Comparison of ENCODE assay signal across 8 cellular contexts in genomic region chr17:81401727-81402529, GRCh38. TPM values are rescaled to one million over a fixed set of nuclear protein-coding genes. Genes with fewer than 3 reads are reported as not detected.
DNase-seq lines count a peak whose midpoint lies in the region; ATAC-seq and TF ChIP-seq lines count a peak whose summit lies in the region.

No MANE protein-coding gene starts in this region.

- no peak overlapping the region for H3K27ac Mint-ChIP-seq in CD8-positive, alpha-beta T cell
- peak overlapping the region in 2 of 3 donors; percentile 1 to 92 for H3K27ac Mint-ChIP-seq in IgD-negative memory B cell

- peak overlapping the region; percentile 94 for H3K9ac ChIP-seq in mesenchymal stem cell (ENCODE audit: low read length)

- intact Hi-C loops in CD8-positive, alpha-beta T cell (cut with DNase I, micrococcal nuclease), result no loop called here

- peak overlapping the region; percentile 95 for H2BK120ac ChIP-seq in mesenchymal stem cell (ENCODE audit: low read depth, low read length)

- peak overlapping the region; percentile 78 for H2BK15ac ChIP-seq in mesenchymal stem cell (ENCODE audit: low read depth, poor library complexity, severe bottlenecking)

- H3K9me3 Mint-ChIP-seq in CD8-positive, alpha-beta T cell, result no peaks in the 10 kb centered on the region
- H3K9me3 Mint-ChIP-seq in IgD-negative memory B cell, result peaks cover 0 to 5% (median 0%) of the 10 kb centered on the region in 3 donors

- H3K4me3 Mint-ChIP-seq in CD8-positive, alpha-beta T cell, result peak overlapping the region; percentile 15
- peak overlapping the region; percentile 1 to 59 (median 47) for H3K4me3 Mint-ChIP-seq in IgD-negative memory B cell

- H4K8ac ChIP-seq in mesenchymal stem cell (ENCODE audit: low read length), result peak overlapping the region; percentile 94

- H3K14ac ChIP-seq in mesenchymal stem cell (ENCODE audit: low read length in 2 of 2), result peak overlapping the region in 1 of 2 experiments; percentile 92

- H3K4me2 ChIP-seq in mesenchymal stem cell (ENCODE audit: low read length, poor library complexity, severe bottlenecking), result peak overlapping the region; percentile 44

- H3K4me1 ChIP-seq in CD8-positive, alpha-beta T cell (ENCODE audit: insufficient read depth, low read length), result peaks cover 27% of the 10 kb centered on the region
- H3K4me1 ChIP-seq in mesenchymal stem cell (ENCODE audit: control insufficient read depth, insufficient read depth, low read depth, low read length), result peaks cover 50% of the 10 kb centered on the region

- H3K4me3 ChIP-seq in CD8-positive, alpha-beta T cell (ENCODE audit: low read depth, low read length), result no peak overlapping the region
- H3K4me3 ChIP-seq in mesenchymal stem cell (ENCODE audit: insufficient read depth in 1 of 2, low read depth in 1 of 2, low read length in 2 of 2), result peak overlapping the region in 1 of 2 experiments; percentile 83

- peak overlapping the region; percentile 88 for H2AK5ac ChIP-seq in mesenchymal stem cell (ENCODE audit: low read length, severe bottlenecking)

- peak overlapping the region; percentile 99 for H2BK12ac ChIP-seq in mesenchymal stem cell (ENCODE audit: low read length in 2 of 2)

- no peak overlapping the region for H3K27ac ChIP-seq in CD8-positive, alpha-beta T cell (ENCODE audit: low read depth, low read length)
- peak overlapping the region; percentile 17 for H3K27ac ChIP-seq in mesenchymal stem cell (ENCODE audit: low read length, poor library complexity, severe bottlenecking)

- DNase-seq in CD8-positive, alpha-beta T cell, result no peak
- DNase-seq in cerebellum (ENCODE audit: low spot score), result peak; percentile 48
- DNase-seq in mesenchymal stem cell, result peak; percentile 81
- no peak for DNase-seq in putamen (ENCODE audit: low spot score)
- DNase-seq in stimulated activated CD4-positive, alpha-beta T cell treated with anti-CD3 and anti-CD28 coated beads, Interleukin-2, amount 100 ng/mL, for 48 hours, result no peak
- no peak for DNase-seq in NCI-H1092 treated with DMSO at 0.1 percent for 48 hours (lab: John Stamatoyannopoulos, UW)

- no peaks in the 10 kb centered on the region for H3K36me3 ChIP-seq in CD8-positive, alpha-beta T cell (ENCODE audit: insufficient read depth, low read length)
- peaks cover 0 to 4% of the 10 kb centered on the region in 2 experiments for H3K36me3 ChIP-seq in mesenchymal stem cell (ENCODE audit: control insufficient read depth in 1 of 2, insufficient read depth in 2 of 2, low read depth in 1 of 2, low read length in 2 of 2)

- H3K4me1 Mint-ChIP-seq in CD8-positive, alpha-beta T cell (ENCODE audit: low read depth), result peaks cover 13% of the 10 kb centered on the region
- H3K4me1 Mint-ChIP-seq in IgD-negative memory B cell, result peaks cover 6 to 9% (median 7%) of the 10 kb centered on the region in 3 donors

- H2BK5ac ChIP-seq in mesenchymal stem cell (ENCODE audit: low read depth, low read length, poor library complexity, severe bottlenecking), result peak overlapping the region; percentile 33

- peak overlapping the region; percentile 51 to 75 for H3K23ac ChIP-seq in mesenchymal stem cell (ENCODE audit: low read length in 2 of 2)

- POLR2A ChIA-PET in CD8-positive, alpha-beta T cell (lab: Charles Lee), result interaction anchor here (2.0 kb wide), 1 partner anchor 10 kb away, joined by 9 read pairs; no protein-coding TSS in a partner anchor

- peak overlapping the region; percentile 97 for H4K91ac ChIP-seq in mesenchymal stem cell (ENCODE audit: low read length)

- H2AFZ ChIP-seq in mesenchymal stem cell (ENCODE audit: low read depth, low read length), result no peak overlapping the region

- peak overlapping the region; percentile 93 to 98 for H3K18ac ChIP-seq in mesenchymal stem cell (ENCODE audit: low read depth in 1 of 2, low read length in 2 of 2)

- H3K36me3 Mint-ChIP-seq in CD8-positive, alpha-beta T cell, result peaks cover 2% of the 10 kb centered on the region
- H3K36me3 Mint-ChIP-seq in IgD-negative memory B cell, result peaks cover 2% of the 10 kb centered on the region

- H3K4ac ChIP-seq in mesenchymal stem cell (ENCODE audit: low read depth in 1 of 2, low read length in 2 of 2), result peak overlapping the region; percentile 98 to 99

- CTCF ChIA-PET in CD8-positive, alpha-beta T cell (lab: Charles Lee), result interaction anchor here (0.8 to 1.4 kb wide), 2 partner anchors 10 to 133 kb away, joined by 3 read pairs; no protein-coding TSS in a partner anchor

- H3K27me3 ChIP-seq in CD8-positive, alpha-beta T cell (ENCODE audit: insufficient read depth, low read length), result peaks cover 50% of the 10 kb centered on the region
- H3K27me3 ChIP-seq in mesenchymal stem cell (ENCODE audit: control insufficient read depth in 1 of 2, insufficient read depth in 1 of 2, low read length in 2 of 2), result no peaks in the 10 kb centered on the region

- H3K27me3 Mint-ChIP-seq in CD8-positive, alpha-beta T cell (ENCODE audit: low read depth), result peaks cover 50% of the 10 kb centered on the region
- peaks cover 49% of the 10 kb centered on the region for H3K27me3 Mint-ChIP-seq in IgD-negative memory B cell

- H3K79me1 ChIP-seq in mesenchymal stem cell (replicated peaks; ENCODE audit: low read length, poor library complexity, severe bottlenecking), result peaks cover 17% of the 10 kb centered on the region

- 21% methylated on average over 19 of the region's 19 CpGs for WGBS in mesenchymal stem cell

- no peak for TF ChIP-seq CTCF in CD8-positive, alpha-beta T cell (IDR thresholded peaks at IDR 0.05)

- no peak for ATAC-seq in CD8-positive, alpha-beta T cell
- ATAC-seq in HG03571 (IDR thresholded peaks at IDR 0.05; ENCODE audit: unreplicated experiment), result no peak

- no peaks in the 10 kb centered on the region for H3K9me3 ChIP-seq in CD8-positive, alpha-beta T cell (ENCODE audit: low read length)
- no peaks in the 10 kb centered on the region for H3K9me3 ChIP-seq in mesenchymal stem cell (ENCODE audit: control insufficient read depth, low read length)

RNA-seq across cellular contexts. Expression of gene BAHCC1, which starts 6.7 kb away (rescaled TPM):
- total RNA-seq in CD8-positive, alpha-beta T cell, result under 1 TPM; 0.08 to 0.24 TPM
- polyA plus RNA-seq in IgD-negative memory B cell, result not detected
- 20.5 TPM for total RNA-seq in cerebellum
- 8.3 TPM for polyA plus RNA-seq in mesenchymal stem cell (2013, experiment 1 of 2)
- 8.6 TPM for polyA plus RNA-seq in mesenchymal stem cell (2013, experiment 2 of 2)

Comparison
In these comparisons a context has a peak if more than half of its experiments do, and no peak if none do; other contexts are left out.
1. DNase-seq: peak in cerebellum (single experiment) and mesenchymal stem cell (single experiment); none in CD8-positive, alpha-beta T cell (0 of 7), putamen (single experiment), stimulated activated CD4-positive, alpha-beta T cell treated with anti-CD3 and anti-CD28 coated beads, Interleukin-2, amount 100 ng/mL, for 48 hours (0 of 2) and NCI-H1092 treated with DMSO at 0.1 percent for 48 hours (single experiment).
2. RNA of gene BAHCC1, which starts 6.7 kb away (total RNA-seq): 20.5 TPM in cerebellum (single experiment); 0.08 to 0.24 TPM in CD8-positive, alpha-beta T cell; every median in the first group is over 10 times any median in the second.